In the genomic region with DNA sequence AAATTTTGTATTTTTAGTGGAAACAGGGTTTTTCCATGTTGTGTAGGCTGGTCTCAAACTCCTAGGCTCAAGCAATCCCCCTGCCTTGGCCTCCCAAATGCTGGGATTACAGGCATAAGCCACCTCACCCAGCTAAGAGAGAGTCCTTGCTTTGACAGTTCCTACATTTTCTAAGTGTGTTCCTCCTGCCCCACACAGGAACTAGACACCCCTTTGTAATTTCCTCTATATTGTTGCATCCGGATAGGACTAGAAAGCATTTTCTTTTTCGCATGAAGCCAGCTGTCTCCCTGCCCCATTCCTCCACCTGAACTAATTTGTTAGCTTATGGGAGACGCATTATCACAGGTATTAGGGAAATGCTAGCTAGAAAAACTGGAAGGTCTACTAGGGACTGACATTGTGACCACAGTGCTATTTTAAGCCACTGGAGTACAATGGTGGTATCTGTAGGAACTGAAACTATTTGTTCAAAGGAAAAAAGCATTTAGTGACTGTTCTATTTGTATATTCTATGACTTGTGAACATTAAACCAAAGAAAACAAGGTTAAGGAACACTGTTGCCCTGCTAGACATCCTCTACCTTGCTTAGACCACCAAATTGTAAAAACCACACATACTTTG, we compare ENCODE assay signal across 11 cellular contexts.
DNase-seq lines count a peak whose midpoint lies in the region; ATAC-seq and TF ChIP-seq lines count a peak whose summit lies in the region.
"Had no signal": no experiment of that assay in that cellular context is flagged by ENCODE, and none has a peak within 500 bp of the region (broad histone marks: within the 10 kb centered on the region; RNA-seq: fewer than 3 reads in every experiment).

No MANE protein-coding gene starts in this region.

- no peak for DNase-seq in CD14-positive monocyte (ENCODE audit: low spot score)
- DNase-seq in epithelial cell of prostate (ENCODE audit: low read depth, low spot score), result peak; percentile 43
- DNase-seq in NCI-H2029 treated with DMSO at 0.1 percent for 48 hours (lab: John Stamatoyannopoulos, UW), result no peak
- DNase-seq in HPDE6-E6E7 (ENCODE audit: extremely low spot score), result no peak
- DNase-seq in DMS53 treated with DMSO at 0.1 percent for 48 hours (lab: John Stamatoyannopoulos, UW; ENCODE audit: unreplicated experiment), result no peak
- DNase-seq in tibial nerve (ENCODE audit: low spot score in 2 of 2), result no peak
- DNase-seq: BE2C, caudate nucleus, NCI-H2107 had no signal

- peak overlapping the region; percentile 20 to 86 (median 75) for H3K27ac Mint-ChIP-seq in CD14-positive monocyte

- H3K9me3 Mint-ChIP-seq in CD14-positive monocyte, result peaks cover 0 to 1% (median 0%) of the 10 kb centered on the region in 7 donors

- no peak for TF ChIP-seq POLR2A in tibial nerve (IDR thresholded peaks at IDR 0.05)

- 66 to 92% methylated on average over 3 of the region's 3 CpGs for WGBS in tibial nerve, 2 donors

- no peak for TF ChIP-seq CTCF in CD14-positive monocyte (IDR thresholded peaks at IDR 0.05)
- no peak for TF ChIP-seq CTCF in tibial nerve (IDR thresholded peaks at IDR 0.05)

- no peaks in the 10 kb centered on the region for H3K36me3 Mint-ChIP-seq in CD14-positive monocyte

- H3K27me3 ChIP-seq in tibial nerve, result no peaks in the 10 kb centered on the region
- H3K27me3 ChIP-seq: BE2C had no signal

- ATAC-seq in GM21447 (IDR thresholded peaks at IDR 0.05; ENCODE audit: unreplicated experiment) (peak; percentile 84), HG03558 (IDR thresholded peaks at IDR 0.05; ENCODE audit: extremely low read depth, unreplicated experiment) (peak; percentile 61)

- H3K4me1 Mint-ChIP-seq in CD14-positive monocyte, result peaks cover 26% of the 10 kb centered on the region

- H3K4me3 ChIP-seq in tibial nerve, result no peak overlapping the region

- H3K27me3 Mint-ChIP-seq in CD14-positive monocyte (ENCODE audit: low read depth in 3 of 3), result peaks cover 0 to 2% (median 0%) of the 10 kb centered on the region in 3 donors

- intact Hi-C loops in CD14-positive monocyte (cut with micrococcal nuclease), result no loop called here

- no peaks in the 10 kb centered on the region for H3K9me3 ChIP-seq in tibial nerve
- H3K9me3 ChIP-seq: BE2C had no signal

- no peak for TF ChIP-seq EP300 in tibial nerve (IDR thresholded peaks at IDR 0.05)

- H3K36me3 ChIP-seq in tibial nerve, result no peaks in the 10 kb centered on the region
- H3K36me3 ChIP-seq: BE2C had no signal

- H3K4me3 Mint-ChIP-seq in CD14-positive monocyte, result peak overlapping the region in 1 of 2 donors; percentile 67

- H3K4me1 ChIP-seq in tibial nerve, result no peaks in the 10 kb centered on the region

- H3K27ac ChIP-seq in epithelial cell of prostate (peak overlapping the region; percentile 37), tibial nerve (no peak overlapping the region)
